Comparison of ENCODE assay signal across 8 cellular contexts in the genomic region with DNA sequence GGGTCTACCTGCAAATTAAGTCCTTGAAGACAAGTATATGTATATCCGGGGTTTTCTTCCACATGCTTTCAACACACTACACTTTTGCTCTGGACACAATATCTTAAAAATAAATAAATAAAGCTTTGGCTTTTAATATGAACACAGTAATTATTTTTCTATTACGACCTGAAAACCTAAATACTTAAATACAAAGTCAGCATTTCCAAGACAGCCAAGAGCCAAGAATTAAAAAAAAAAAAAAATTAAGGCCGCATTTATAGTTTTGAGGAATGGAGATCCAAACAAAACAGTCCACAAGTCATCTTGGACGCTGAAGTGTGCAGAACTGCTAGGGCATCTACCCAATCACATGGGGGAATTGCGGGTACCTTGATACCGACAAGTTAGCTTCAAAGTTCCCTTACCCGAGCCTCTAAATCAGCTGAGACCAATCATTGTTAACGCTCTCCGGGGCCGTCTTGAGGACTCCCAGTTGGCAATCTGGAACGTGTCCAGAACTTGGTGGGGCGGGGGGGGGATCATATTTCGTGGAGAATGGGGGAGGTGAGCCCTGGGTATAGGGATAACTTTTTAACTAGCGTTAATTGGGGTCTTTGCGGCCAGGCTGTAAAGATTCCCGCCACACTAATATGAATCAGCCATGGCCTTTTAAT. TPM values are rescaled to one million over a fixed set of nuclear protein-coding genes. Genes with fewer than 3 reads are reported as not detected.
DNase-seq lines count a peak whose midpoint lies in the region; ATAC-seq and TF ChIP-seq lines count a peak whose summit lies in the region.

No MANE protein-coding gene starts in this region.

- peaks cover 11% of the 10 kb centered on the region for H3K36me3 Mint-ChIP-seq in activated CD4-positive, alpha-beta T cell treated with anti-CD3 and anti-CD28 coated beads for 36 hours (ENCODE audit: low read depth)

- DNase-seq in activated CD4-positive, alpha-beta T cell treated with anti-CD3 and anti-CD28 coated beads for 36 hours, result peak; percentile 34
- no peak for DNase-seq in activated CD4-positive, alpha-beta T cell treated with anti-CD3 and anti-CD28 coated beads for 1 hour
- DNase-seq in NCI-H1930 (lab: John Stamatoyannopoulos, UW) (peak; percentile 14 to 36), middle frontal gyrus (ENCODE audit: extremely low spot score, low spot score) (peak; percentile 11), transverse colon (peak; percentile 31)
- DNase-seq in activated CD4-positive, alpha-beta T cell treated with anti-CD3 and anti-CD28 coated beads, Interleukin-2, amount 50 U/mL, for 1 hour, result peak; percentile 8

- ATAC-seq in activated CD4-positive, alpha-beta T cell treated with anti-CD3 and anti-CD28 coated beads for 36 hours, result no peak
- no peak for ATAC-seq in HG03280 (IDR thresholded peaks at IDR 0.05; ENCODE audit: unreplicated experiment)

- no peak for TF ChIP-seq EP300 in transverse colon (IDR thresholded peaks at IDR 0.05; ENCODE audit: low read depth)

- no peak for TF ChIP-seq CTCF in transverse colon (IDR thresholded peaks at IDR 0.05)

- POLR2A ChIA-PET in activated CD4-positive, alpha-beta T cell treated with anti-CD3 and anti-CD28 coated beads for 36 hours (lab: Charles Lee), result interaction anchor here (1.4 to 1.5 kb wide), 2 partner anchors 74 to 158 kb away, joined by 3 to 4 read pairs; a partner anchor contains a TSS

- no peaks in the 10 kb centered on the region for H3K27me3 Mint-ChIP-seq in activated CD4-positive, alpha-beta T cell treated with anti-CD3 and anti-CD28 coated beads for 36 hours

- H3K27me3 ChIP-seq in esophagus (ENCODE audit: control insufficient read depth in 1 of 2, insufficient read depth in 2 of 2, low read length in 2 of 2) (no peaks in the 10 kb centered on the region), transverse colon (no peaks in the 10 kb centered on the region)

- H3K9me3 ChIP-seq in esophagus (ENCODE audit: control insufficient read depth in 2 of 2, insufficient read depth in 1 of 2, low read depth in 1 of 2, low read length in 1 of 2) (no peaks in the 10 kb centered on the region), transverse colon (no peaks in the 10 kb centered on the region)

- CTCF ChIA-PET in activated CD4-positive, alpha-beta T cell treated with anti-CD3 and anti-CD28 coated beads for 36 hours (lab: Charles Lee), result interaction anchor here (0.6 to 2.5 kb wide), 4 partner anchors 23 to 165 kb away, joined by 3 to 8 read pairs (median 4); no protein-coding TSS in a partner anchor

- H3K27ac Mint-ChIP-seq in activated CD4-positive, alpha-beta T cell treated with anti-CD3 and anti-CD28 coated beads for 36 hours, result peak overlapping the region; percentile 92

- WGBS in esophagus, 2 donors, result 9% methylated on average over 16 of the region's 16 CpGs
- 18 to 36% methylated on average over 4 to 12 of the region's 16 CpGs for WGBS in transverse colon (ENCODE audit: low coverage in 1 of 2), 2 donors

- no peak for TF ChIP-seq POLR2A in transverse colon (IDR thresholded peaks at IDR 0.05)

- peak overlapping the region; percentile 98 to 100 for H3K27ac ChIP-seq in esophagus (ENCODE audit: low read depth in 2 of 2, low read length in 1 of 2)
- H3K27ac ChIP-seq in transverse colon, result peak overlapping the region; percentile 96 to 99 (median 98)

- peaks cover 34% of the 10 kb centered on the region for H3K4me1 Mint-ChIP-seq in activated CD4-positive, alpha-beta T cell treated with anti-CD3 and anti-CD28 coated beads for 36 hours

- peaks cover 0 to 3% of the 10 kb centered on the region in 2 donors for H3K4me1 ChIP-seq in esophagus (ENCODE audit: control insufficient read depth in 2 of 2, insufficient read depth in 2 of 2, low read length in 1 of 2)
- peaks cover 19 to 36% (median 23%) of the 10 kb centered on the region in 4 donors for H3K4me1 ChIP-seq in transverse colon

- in situ Hi-C loops in transverse colon (cut with MboI; ENCODE audit: low pct_ligation_motif_present in 1 of 4, low pct_unique_long_range_greater_than_20kb in 1 of 4, low sequenced_read_pairs in 3 of 4), result no loop called here

- H3K4me3 Mint-ChIP-seq in activated CD4-positive, alpha-beta T cell treated with anti-CD3 and anti-CD28 coated beads for 36 hours, result peak overlapping the region; percentile 91

- H3K36me3 ChIP-seq in esophagus (ENCODE audit: control insufficient read depth in 2 of 2, insufficient read depth in 2 of 2, low read length in 1 of 2) (no peaks in the 10 kb centered on the region), transverse colon (no peaks in the 10 kb centered on the region)

- intact Hi-C loops in activated CD4-positive, alpha-beta T cell treated with anti-CD3 and anti-CD28 coated beads for 36 hours (cut with DNase I, micrococcal nuclease), result loop anchor here (1.0 to 5.0 kb wide), 5 partner anchors 74 to 1671 kb away; a partner anchor contains a TSS
- intact Hi-C loops in transverse colon (cut with DNase I; ENCODE audit: low total_unique reads), result loop anchor here (2.0 to 10.0 kb wide), 2 partner anchors 74 to 158 kb away; a partner anchor contains a TSS

- H3K9me3 Mint-ChIP-seq in activated CD4-positive, alpha-beta T cell treated with anti-CD3 and anti-CD28 coated beads for 36 hours (ENCODE audit: low read depth), result no peaks in the 10 kb centered on the region

- H3K4me3 ChIP-seq in esophagus (ENCODE audit: low read depth in 1 of 2, low read length in 2 of 2) (peak overlapping the region; percentile 72 to 95), transverse colon (peak overlapping the region; percentile 46 to 79 (median 66))

RNA-seq across cellular contexts. Expression of a gene that starts 0.7 kb away (rescaled TPM):
- 10 to 100 TPM; 27.0 to 27.6 TPM for total RNA-seq in activated CD4-positive, alpha-beta T cell treated with anti-CD3 and anti-CD28 coated beads for 36 hours
- polyA plus RNA-seq in esophagus, result 10 to 100 TPM in 1 of 2 donors, 1 to 10 TPM in 1; 7.1 to 10.5 TPM
- 100 to 1,000 TPM in 1 of 4 donors, 10 to 100 TPM in 3; 32.9 to 118 (median 54.8) TPM for total RNA-seq in transverse colon
